1 cellular context compared by ENCODE assay signal in genomic region chr13:51583469-51583874, GRCh38.
A peak's percentile ranks its signal among the peaks of the same experiment; 100 is the strongest.
TF ChIP-seq lines count a peak whose summit lies in the region.

No MANE protein-coding gene starts in this region.

TF ChIP-seq in HepG2, 621 proteins besides CTCF, POLR2A, EP300 and RAD21 (continued from another document and continues in another):
- TF ChIP-seq ZNF646 (CRISPR knock-in tag; IDR thresholded peaks at IDR 0.05) (no peak), ZNF501 (CRISPR knock-in tag; IDR thresholded peaks at IDR 0.05) (no peak), ZBTB2 (CRISPR knock-in tag; IDR thresholded peaks at IDR 0.05; ENCODE audit: low read depth) (no peak), AHDC1 (CRISPR knock-in tag; IDR thresholded peaks at IDR 0.05; ENCODE audit: borderline replicate concordance) (peak; percentile 69; the same call in 1 of the 2 replicates), MTERF4 (CRISPR knock-in tag; IDR thresholded peaks at IDR 0.05) (peak; percentile 84; the same call in 1 of the 2 replicates), ZNF431 (CRISPR knock-in tag; IDR thresholded peaks at IDR 0.05; ENCODE audit: borderline replicate concordance, low read depth) (no peak), ELK4 (CRISPR knock-in tag; IDR thresholded peaks at IDR 0.05; ENCODE audit: borderline replicate concordance) (no peak), BRCA1 (CRISPR knock-in tag; IDR thresholded peaks at IDR 0.05) (no peak), MIER2 (CRISPR knock-in tag; IDR thresholded peaks at IDR 0.05) (0 out of 2 replicates have a peak, but pooled peaks have one; percentile 24), ZFP41 (CRISPR knock-in tag; IDR thresholded peaks at IDR 0.05; ENCODE audit: borderline replicate concordance) (no peak), ZBTB14 (CRISPR knock-in tag; IDR thresholded peaks at IDR 0.05) (no peak), ONECUT2 (CRISPR knock-in tag; IDR thresholded peaks at IDR 0.05) (no peak), NFYB (CRISPR knock-in tag; IDR thresholded peaks at IDR 0.05) (no peak), HOXA9 (CRISPR knock-in tag; IDR thresholded peaks at IDR 0.05; ENCODE audit: borderline replicate concordance) (no peak), CENPT (CRISPR knock-in tag; IDR thresholded peaks at IDR 0.05; ENCODE audit: low read depth) (no peak), TBP (CRISPR knock-in tag; IDR thresholded peaks at IDR 0.05) (no peak), ZNF160 (CRISPR knock-in tag; IDR thresholded peaks at IDR 0.05) (no peak), POLR2G (IDR thresholded peaks at IDR 0.05; ENCODE audit: low read depth, low read length) (peak; percentile 53), RARG (CRISPR knock-in tag; IDR thresholded peaks at IDR 0.05; ENCODE audit: low read depth) (no peak), HNF1B (CRISPR knock-in tag; IDR thresholded peaks at IDR 0.05) (no peak), ZNF75D (CRISPR knock-in tag; IDR thresholded peaks at IDR 0.05; ENCODE audit: borderline replicate concordance) (no peak), ZNF660 (CRISPR knock-in tag; IDR thresholded peaks at IDR 0.05; ENCODE audit: borderline replicate concordance, low read depth) (no peak), RELA (CRISPR knock-in tag; IDR thresholded peaks at IDR 0.05) (no peak), SRSF4 (IDR thresholded peaks at IDR 0.05; ENCODE audit: low read depth, low read length, poor library complexity, severe bottlenecking) (no peak), ZNF251 (CRISPR knock-in tag; IDR thresholded peaks at IDR 0.05) (no peak), TFAP4 (IDR thresholded peaks at IDR 0.05; ENCODE audit: borderline replicate concordance, low read depth) (no peak; the same call in 1 of the 2 replicates), TERF1 (CRISPR knock-in tag; IDR thresholded peaks at IDR 0.05) (no peak), RBM22 (optimal IDR thresholded peaks at IDR 0.05; ENCODE audit: low read length) (no peak), SIN3B (IDR thresholded peaks at IDR 0.05; ENCODE audit: low read length) (no peak), ZNF335 (CRISPR knock-in tag; IDR thresholded peaks at IDR 0.05) (peak; percentile 52), LCORL (IDR thresholded peaks at IDR 0.05) (no peak), LCORL (CRISPR knock-in tag; IDR thresholded peaks at IDR 0.05) (no peak), ZFP82 (CRISPR knock-in tag; IDR thresholded peaks at IDR 0.05; ENCODE audit: borderline replicate concordance) (no peak), ZNF839 (CRISPR knock-in tag; IDR thresholded peaks at IDR 0.05; ENCODE audit: borderline replicate concordance) (0 out of 2 replicates have a peak, but pooled peaks have one; percentile 46), RBM39 (IDR thresholded peaks at IDR 0.05; ENCODE audit: low read depth, low read length, poor library complexity, severe bottlenecking) (no peak), GPBP1L1 (CRISPR knock-in tag; IDR thresholded peaks at IDR 0.05) (no peak), ZNF605 (CRISPR knock-in tag; IDR thresholded peaks at IDR 0.05) (peak; percentile 89), TBX3 (IDR thresholded peaks at IDR 0.05; ENCODE audit: borderline replicate concordance) (no peak), RFX3 (CRISPR knock-in tag; IDR thresholded peaks at IDR 0.05) (no peak)
